In genomic region chr17:74099441-74100340, GRCh38 we compare ENCODE assay signal across 17 cellular contexts.
DNase-seq lines count a peak whose midpoint lies in the region; ATAC-seq and TF ChIP-seq lines count a peak whose summit lies in the region.
"Had no signal": no experiment of that assay in that cellular context is flagged by ENCODE, and none has a peak within 500 bp of the region (broad histone marks: within the 10 kb centered on the region; RNA-seq: fewer than 3 reads in every experiment).

No MANE protein-coding gene starts in this region.

- no peaks in the 10 kb centered on the region for H3K4me1 ChIP-seq in left ventricle myocardium inferior
- H3K4me1 ChIP-seq: HAP-1 had no signal

- intact Hi-C loops in left ventricle myocardium inferior (cut with micrococcal nuclease), result no loop called here

- DNase-seq in NCI-H1092 (lab: John Stamatoyannopoulos, UW), result peak; percentile 86
- DNase-seq in NCI-H1092 treated with DMSO at 0.1 percent for 48 hours (lab: John Stamatoyannopoulos, UW), result no peak
- DNase-seq in NCI-H2107 treated with DMSO at 0.1 percent for 48 hours (lab: John Stamatoyannopoulos, UW; ENCODE audit: unreplicated experiment), result peak; percentile 46
- peak; percentile 72 for DNase-seq in islet precursor cell
- DNase-seq in left ventricle myocardium inferior, result no peak
- DNase-seq in NCI-H2227 treated with DMSO at 0.1 percent for 48 hours (lab: John Stamatoyannopoulos, UW), result no peak
- DNase-seq in kidney tubule cell (ENCODE audit: low spot score), result no peak
- DNase-seq: 8988T; CD8-positive, alpha-beta memory T cell; Kasumi-1; NCI-H1417 treated with DMSO at 0.1 percent for 48 hours; NCI-H1930; NCI-H526; SHP77 treated with DMSO at 0.1 percent for 48 hours had no signal

- no peak for ATAC-seq in HG03460 (IDR thresholded peaks at IDR 0.05; ENCODE audit: unreplicated experiment)
- ATAC-seq: SK-N-SH treated with all-trans-retinoic acid at 6 μM for 48 hours had no signal

- peaks cover 86% of the 10 kb centered on the region for H3K27me3 ChIP-seq in left ventricle myocardium inferior (ENCODE audit: low read depth)

- no peaks in the 10 kb centered on the region for H3K36me3 ChIP-seq in left ventricle myocardium inferior
- H3K36me3 ChIP-seq: HAP-1 had no signal

- no peak overlapping the region for H3K4me3 ChIP-seq in left ventricle myocardium inferior
- H3K4me3 ChIP-seq: HAP-1 had no signal

- no peak for TF ChIP-seq CTCF in left ventricle myocardium inferior (IDR thresholded peaks at IDR 0.05; ENCODE audit: borderline replicate concordance)

- H3K27ac ChIP-seq in left ventricle myocardium inferior (replicated peaks), result no peak overlapping the region

- H3K9me3 ChIP-seq in left ventricle myocardium inferior (replicated peaks), result no peaks in the 10 kb centered on the region
- H3K9me3 ChIP-seq: HAP-1 had no signal

Comparison
In these comparisons a context has a peak if more than half of its experiments do, and no peak if none do; other contexts are left out.
1. DNase-seq: peak in NCI-H1092 (single experiment), NCI-H2107 treated with DMSO at 0.1 percent for 48 hours (single experiment) and islet precursor cell (single experiment); none in NCI-H1092 treated with DMSO at 0.1 percent for 48 hours (single experiment), left ventricle myocardium inferior (single experiment), NCI-H2227 treated with DMSO at 0.1 percent for 48 hours (single experiment) and kidney tubule cell (single experiment).